12 cellular contexts compared by ENCODE assay signal in genomic region chr20:49823152-49823847, GRCh38. TPM values are rescaled to one million over a fixed set of nuclear protein-coding genes. Genes with fewer than 3 reads are reported as not detected.
A peak's percentile ranks its signal among the peaks of the same experiment; 100 is the strongest.
DNase-seq lines count a peak whose midpoint lies in the region; ATAC-seq and TF ChIP-seq lines count a peak whose summit lies in the region.
"Had no signal": no experiment of that assay in that cellular context is flagged by ENCODE, and none has a peak within 500 bp of the region (broad histone marks: within the 10 kb centered on the region; RNA-seq: fewer than 3 reads in every experiment).

No MANE protein-coding gene starts in this region.

- H3K27me3 Mint-ChIP-seq in activated naive CD4-positive, alpha-beta T cell treated with anti-CD3 and anti-CD28 coated beads for 36 hours (ENCODE audit: low read depth): no peaks in the 10 kb centered on the region
- no peaks in the 10 kb centered on the region for H3K27me3 Mint-ChIP-seq in activated T-helper 1 cell treated with anti-CD3 and anti-CD28 coated beads, Interleukin-12 subunit alpha, Interleukin-12 subunit beta, Interleukin-2, Interleukin-4 antibody, amounts not matched to agents 30 ng/mL and 10 ng/mL and 1 ng/mL, durations not matched to agents 14 hours and 24 hours and 36 hours (ENCODE audit: insufficient read depth)

- peak overlapping the region; percentile 3 for H3K4me3 Mint-ChIP-seq in activated naive CD4-positive, alpha-beta T cell treated with anti-CD3 and anti-CD28 coated beads for 36 hours
- peak overlapping the region; percentile 38 for H3K4me3 Mint-ChIP-seq in activated T-helper 1 cell treated with anti-CD3 and anti-CD28 coated beads, Interleukin-12 subunit alpha, Interleukin-12 subunit beta, Interleukin-2, Interleukin-4 antibody, amounts not matched to agents 30 ng/mL and 10 ng/mL and 1 ng/mL, durations not matched to agents 14 hours and 24 hours and 36 hours
- H3K4me3 Mint-ChIP-seq: neural crest cell had no signal

- peaks cover 45% of the 10 kb centered on the region for H3K36me3 Mint-ChIP-seq in activated naive CD4-positive, alpha-beta T cell treated with anti-CD3 and anti-CD28 coated beads for 36 hours (ENCODE audit: low read depth)
- H3K36me3 Mint-ChIP-seq in activated T-helper 1 cell treated with anti-CD3 and anti-CD28 coated beads, Interleukin-12 subunit alpha, Interleukin-12 subunit beta, Interleukin-2, Interleukin-4 antibody, amounts not matched to agents 30 ng/mL and 10 ng/mL and 1 ng/mL, durations not matched to agents 14 hours and 24 hours and 36 hours (ENCODE audit: low read depth): peaks cover 60% of the 10 kb centered on the region

- H3K4me1 ChIP-seq in right lobe of liver (peaks cover 0 to 54% (median 10%) of the 10 kb centered on the region in 4 donors), urinary bladder (ENCODE audit: insufficient read depth) (peaks cover 6% of the 10 kb centered on the region)

- no peak for TF ChIP-seq CTCF in right lobe of liver (IDR thresholded peaks at IDR 0.05)

- DNase-seq in activated naive CD4-positive, alpha-beta T cell treated with anti-CD3 and anti-CD28 coated beads for 36 hours: no peak
- no peak for DNase-seq in activated naive CD4-positive, alpha-beta T cell (lab: John Stamatoyannopoulos, UW)
- peak; percentile 33 for DNase-seq in activated T-helper 1 cell treated with anti-CD3 and anti-CD28 coated beads, Interleukin-12 subunit alpha, Interleukin-12 subunit beta, Interleukin-2, Interleukin-4 antibody, amounts not matched to agents 30 ng/mL and 10 ng/mL and 1 ng/mL, durations not matched to agents 14 hours and 24 hours and 36 hours (ENCODE audit: low spot score)
- DNase-seq in right lobe of liver (peak in 1 of 3 donors; percentile 42), AG20443 (ENCODE audit: low spot score) (no peak)
- DNase-seq: AML-193, NCI-H226, SW 1271 had no signal

- intact Hi-C loops in activated naive CD4-positive, alpha-beta T cell treated with anti-CD3 and anti-CD28 coated beads for 36 hours (cut with micrococcal nuclease): loop anchor here (1.0 kb wide), 3 partner anchors 11 to 212 kb away; partner anchors contain the start of gene SLC9A8
- intact Hi-C loops in activated T-helper 1 cell treated with anti-CD3 and anti-CD28 coated beads, Interleukin-12 subunit alpha, Interleukin-12 subunit beta, Interleukin-2, Interleukin-4 antibody, amounts not matched to agents 30 ng/mL and 10 ng/mL and 1 ng/mL, durations not matched to agents 14 hours and 24 hours and 36 hours (cut with micrococcal nuclease): loop anchor here (1.0 to 2.0 kb wide), 5 partner anchors 10 to 212 kb away; partner anchors contain the start of gene B4GALT5
- intact Hi-C loops in right lobe of liver (cut with DNase I): no loop called here

- TF ChIP-seq POLR2A in right lobe of liver (IDR thresholded peaks at IDR 0.05): no peak

- CTCF ChIA-PET in activated naive CD4-positive, alpha-beta T cell treated with anti-CD3 and anti-CD28 coated beads for 36 hours (lab: Charles Lee): interaction anchor here (1.8 to 3.7 kb wide), 4 partner anchors 23 to 215 kb away, joined by 4 to 20 read pairs (median 6); no protein-coding TSS in a partner anchor

- H3K36me3 ChIP-seq in right lobe of liver (peaks cover 0 to 11% (median 0%) of the 10 kb centered on the region in 4 donors), urinary bladder (ENCODE audit: insufficient read depth) (no peaks in the 10 kb centered on the region)

- ATAC-seq in right lobe of liver (peak; percentile 30 to 54 (median 45)), GM18868 (IDR thresholded peaks at IDR 0.05; ENCODE audit: unreplicated experiment) (no peak), HG03108 (IDR thresholded peaks at IDR 0.05; ENCODE audit: unreplicated experiment) (no peak)

- peaks cover 45% of the 10 kb centered on the region for H3K4me1 Mint-ChIP-seq in activated naive CD4-positive, alpha-beta T cell treated with anti-CD3 and anti-CD28 coated beads for 36 hours (ENCODE audit: low read depth)
- peaks cover 56% of the 10 kb centered on the region for H3K4me1 Mint-ChIP-seq in activated T-helper 1 cell treated with anti-CD3 and anti-CD28 coated beads, Interleukin-12 subunit alpha, Interleukin-12 subunit beta, Interleukin-2, Interleukin-4 antibody, amounts not matched to agents 30 ng/mL and 10 ng/mL and 1 ng/mL, durations not matched to agents 14 hours and 24 hours and 36 hours (ENCODE audit: low read depth)
- H3K4me1 Mint-ChIP-seq: neural crest cell had no signal

- no peaks in the 10 kb centered on the region for H3K9me3 ChIP-seq in right lobe of liver

- H3K9me3 Mint-ChIP-seq in activated naive CD4-positive, alpha-beta T cell treated with anti-CD3 and anti-CD28 coated beads for 36 hours: no peaks in the 10 kb centered on the region
- no peaks in the 10 kb centered on the region for H3K9me3 Mint-ChIP-seq in activated T-helper 1 cell treated with anti-CD3 and anti-CD28 coated beads, Interleukin-12 subunit alpha, Interleukin-12 subunit beta, Interleukin-2, Interleukin-4 antibody, amounts not matched to agents 30 ng/mL and 10 ng/mL and 1 ng/mL, durations not matched to agents 14 hours and 24 hours and 36 hours

- H3K4me3 ChIP-seq in right lobe of liver (no peak overlapping the region), urinary bladder (ENCODE audit: low read depth, low read length) (no peak overlapping the region)

- no peaks in the 10 kb centered on the region for H3K27me3 ChIP-seq in right lobe of liver

- WGBS in right lobe of liver (ENCODE audit: insufficient coverage, low coverage, low lambda C conversion rate, missing lambda C conversion rate): 12% methylated on average over 2 of the region's 2 CpGs
- 64% methylated on average over 2 of the region's 2 CpGs for WGBS in urinary bladder

- H3K27ac Mint-ChIP-seq in activated naive CD4-positive, alpha-beta T cell treated with anti-CD3 and anti-CD28 coated beads for 36 hours: peak overlapping the region; percentile 84
- H3K27ac Mint-ChIP-seq in activated T-helper 1 cell treated with anti-CD3 and anti-CD28 coated beads, Interleukin-12 subunit alpha, Interleukin-12 subunit beta, Interleukin-2, Interleukin-4 antibody, amounts not matched to agents 30 ng/mL and 10 ng/mL and 1 ng/mL, durations not matched to agents 14 hours and 24 hours and 36 hours: peak overlapping the region; percentile 68

- H3K27ac ChIP-seq in right lobe of liver: peak overlapping the region in 1 of 3 donors; percentile 65
- H3K27ac ChIP-seq in urinary bladder (ENCODE audit: low read depth): peak overlapping the region; percentile 78

RNA-seq across cellular contexts. Expression of gene SLC9A8, which starts 10.7 kb away (rescaled TPM):
- total RNA-seq in activated naive CD4-positive, alpha-beta T cell treated with anti-CD3 and anti-CD28 coated beads for 36 hours: 10 to 100 TPM; 11.2 to 11.4 TPM
- total RNA-seq in activated T-helper 1 cell treated with anti-CD3 and anti-CD28 coated beads, Interleukin-12 subunit alpha, Interleukin-12 subunit beta, Interleukin-2, Interleukin-4 antibody, amounts not matched to agents 30 ng/mL and 10 ng/mL and 1 ng/mL, durations not matched to agents 14 hours and 24 hours and 36 hours: 16.2 and 20.8 TPM in 2 replicates
- total RNA-seq in right lobe of liver (10 to 100 TPM in 3 of 6 experiments, 1 to 10 TPM in 3; 6.8 to 10.6 (median 9.6) TPM), urinary bladder (7.6 TPM)
- polyA plus RNA-seq in urinary bladder: 9.7 TPM

Comparison
In these comparisons a context has a peak if more than half of its experiments do, and no peak if none do; other contexts are left out.
1. ATAC-seq: peak in right lobe of liver (4 of 4); none in GM18868 (single experiment) and HG03108 (single experiment).
2. intact Hi-C loops: an anchor here in activated naive CD4-positive, alpha-beta T cell treated with anti-CD3 and anti-CD28 coated beads for 36 hours (1.0 kb wide) and activated T-helper 1 cell treated with anti-CD3 and anti-CD28 coated beads, Interleukin-12 subunit alpha, Interleukin-12 subunit beta, Interleukin-2, Interleukin-4 antibody, amounts not matched to agents 30 ng/mL and 10 ng/mL and 1 ng/mL, durations not matched to agents 14 hours and 24 hours and 36 hours (1.0 to 2.0 kb wide); none called in right lobe of liver.